Comparison of ENCODE assay signal across 12 cellular contexts in genomic region chr15:74642328-74642723, GRCh38. TPM values are rescaled to one million over a fixed set of nuclear protein-coding genes. Genes with fewer than 3 reads are reported as not detected.
DNase-seq lines count a peak whose midpoint lies in the region; ATAC-seq and TF ChIP-seq lines count a peak whose summit lies in the region.
"Had no signal": no experiment of that assay in that cellular context is flagged by ENCODE, and none has a peak within 500 bp of the region (broad histone marks: within the 10 kb centered on the region; RNA-seq: fewer than 3 reads in every experiment).

No MANE protein-coding gene starts in this region.

- intact Hi-C loops in right cardiac atrium (cut with DNase I): loop anchor here in 1 of 4 donors (5.0 kb wide), 1 partner anchor 310 kb away; no protein-coding TSS in a partner anchor
- intact Hi-C loops in stomach (cut with DNase I; ENCODE audit: low total_unique reads): no loop called here

- DNase-seq in SIG-M5 treated with dmso at 0.1 percent for 504 hours (lab: John Stamatoyannopoulos, UW; ENCODE audit: unreplicated experiment) (peak; percentile 23), SIG-M5 (lab: John Stamatoyannopoulos, UW) (no peak), NCI-H748 treated with DMSO at 0.1 percent for 48 hours (lab: John Stamatoyannopoulos, UW) (peak; percentile 71), right cardiac atrium (no peak), stomach (peak; percentile 46), NOMO-1 (lab: John Stamatoyannopoulos, UW; ENCODE audit: unreplicated experiment in 2 of 2) (no peak), substantia nigra (lab: John Stamatoyannopoulos, UW) (no peak)
- DNase-seq: activated CD4-positive, alpha-beta T cell treated with anti-CD3 and anti-CD28 coated beads for 4 hours; adrenal gland; GF-D8 had no signal

- H3K4me1 ChIP-seq in right cardiac atrium (ENCODE audit: control insufficient read depth, insufficient read depth, low read length) (peaks cover 13% of the 10 kb centered on the region), stomach (peaks cover 21 to 60% (median 41%) of the 10 kb centered on the region in 4 donors)

- TF ChIP-seq POLR2A in stomach (IDR thresholded peaks at IDR 0.05): no peak

- no peak for TF ChIP-seq EP300 in stomach (IDR thresholded peaks at IDR 0.05)

- H3K9me3 ChIP-seq in right cardiac atrium (ENCODE audit: control insufficient read depth, low read length) (no peaks in the 10 kb centered on the region), stomach (no peaks in the 10 kb centered on the region)
- H3K9me3 ChIP-seq: A549, adrenal gland had no signal

- H3K36me3 ChIP-seq in stomach: peaks cover 28 to 55% (median 37%) of the 10 kb centered on the region in 4 donors

- ATAC-seq in right cardiac atrium: no peak
- no peak for ATAC-seq in GM19324 (IDR thresholded peaks at IDR 0.05; ENCODE audit: low FRiP score, unreplicated experiment)
- ATAC-seq: A549 had no signal

- H3K27me3 ChIP-seq in right cardiac atrium (ENCODE audit: control insufficient read depth, insufficient read depth): no peaks in the 10 kb centered on the region
- H3K27me3 ChIP-seq in stomach: no peaks in the 10 kb centered on the region
- H3K27me3 ChIP-seq: adrenal gland had no signal

- 70% methylated on average over 4 of the region's 4 CpGs for WGBS in right cardiac atrium
- 30 to 70% (median 54%) methylated on average over 4 of the region's 4 CpGs for WGBS in stomach, 5 donors

- H3K4me3 ChIP-seq in right cardiac atrium (ENCODE audit: low read length) (no peak overlapping the region), stomach (peak overlapping the region in 1 of 4 donors; percentile 3)
- H3K4me3 ChIP-seq: A549, adrenal gland had no signal

- H3K27ac ChIP-seq in right cardiac atrium (ENCODE audit: low read length) (peak overlapping the region; percentile 61), stomach (peak overlapping the region; percentile 73 to 88 (median 80)), substantia nigra (ENCODE audit: low read depth, low read length, poor library complexity, severe bottlenecking) (no peak overlapping the region)

- TF ChIP-seq CTCF in stomach (IDR thresholded peaks at IDR 0.05): no peak

RNA-seq across cellular contexts. Expression of gene CLK3, which starts 26.7 kb away (rescaled TPM):
- 10 to 100 TPM; 40.0 to 65.1 (median 53.3) TPM for total RNA-seq in right cardiac atrium
- 51.4 TPM for polyA plus RNA-seq in right cardiac atrium
- 100 to 1,000 TPM in 4 of 5 donors, 10 to 100 TPM in 1; 50.1 to 226 (median 120) TPM for total RNA-seq in stomach
- polyA plus RNA-seq in stomach: 10 to 100 TPM; 47.6 to 71.5 (median 57.1) TPM

RNA-seq across cellular contexts. Expression of gene EDC3, which starts 53.5 kb away (rescaled TPM):
- total RNA-seq in right cardiac atrium (10 to 100 TPM; 14.1 to 19.7 (median 17.2) TPM), stomach (10 to 100 TPM; 12.1 to 42.6 (median 17.4) TPM)
- polyA plus RNA-seq in right cardiac atrium (8.6 TPM), stomach (10 to 100 TPM in 2 of 3 donors, 1 to 10 TPM in 1; 8.8 to 10.5 (median 10.2) TPM)

Comparison
In these comparisons a context has a peak if more than half of its experiments do, and no peak if none do; other contexts are left out.
1. DNase-seq: peak in SIG-M5 treated with dmso at 0.1 percent for 504 hours (single experiment), NCI-H748 treated with DMSO at 0.1 percent for 48 hours (single experiment) and stomach (single experiment); none in SIG-M5 (single experiment), right cardiac atrium (0 of 3), NOMO-1 (0 of 2) and substantia nigra (0 of 49).